ENCODE assay signal across 1 cellular context in genomic region chr5:132651838-132652476, GRCh38.
TF ChIP-seq lines count a peak whose summit lies in the region.

No MANE protein-coding gene starts in this region.

TF ChIP-seq in K562, 482 proteins besides CTCF, POLR2A, EP300 and RAD21 (continued from another document and continues in another):
- TF ChIP-seq MLLT1 (IDR thresholded peaks at IDR 0.05) = no peak
- no peak for TF ChIP-seq HMGXB4 (CRISPR knock-in tag; IDR thresholded peaks at IDR 0.05)
- TF ChIP-seq FOXJ2 (tag; IDR thresholded peaks at IDR 0.05) = no peak
- no peak for TF ChIP-seq KDM2B (CRISPR knock-in tag; IDR thresholded peaks at IDR 0.05)
- TF ChIP-seq DNMT1 (IDR thresholded peaks at IDR 0.05) = no peak
- TF ChIP-seq ETV5 (CRISPR knock-in tag; IDR thresholded peaks at IDR 0.05; ENCODE audit: low read depth) = 0 out of 2 replicates have a peak, but pooled peaks have one; percentile 56
- no peak for TF ChIP-seq PTBP1 (IDR thresholded peaks at IDR 0.05; ENCODE audit: low read depth, low read length)
- no peak for TF ChIP-seq HINFP (tag; conservative IDR thresholded peaks at IDR 0.05; ENCODE audit: low read depth)
- TF ChIP-seq TEAD4 (IDR thresholded peaks at IDR 0.05; ENCODE audit: low read length) = peak; percentile 100
- TF ChIP-seq TEAD4 (CRISPR knock-in tag; IDR thresholded peaks at IDR 0.05; ENCODE audit: borderline replicate concordance) = no peak
- no peak for TF ChIP-seq RBM34 (IDR thresholded peaks at IDR 0.05; ENCODE audit: borderline replicate concordance, insufficient read depth, low read length)
- TF ChIP-seq E2F3 (CRISPR knock-in tag; IDR thresholded peaks at IDR 0.05) = no peak
- no peak for TF ChIP-seq CHD1 (IDR thresholded peaks at IDR 0.05; ENCODE audit: low read length)
- no peak for TF ChIP-seq CHD2 (IDR thresholded peaks at IDR 0.05; ENCODE audit: low read depth, low read length)
- TF ChIP-seq HNRNPK (IDR thresholded peaks at IDR 0.05; ENCODE audit: low read depth, low read length, poor library complexity, severe bottlenecking) = no peak
- TF ChIP-seq TOE1 (IDR thresholded peaks at IDR 0.05; ENCODE audit: borderline replicate concordance) = 0 out of 2 replicates have a peak, but pooled peaks have one; percentile 19
- TF ChIP-seq TOE1 (CRISPR knock-in tag; IDR thresholded peaks at IDR 0.05; ENCODE audit: borderline replicate concordance, low read depth) = no peak
- TF ChIP-seq ZNF23 (CRISPR knock-in tag; IDR thresholded peaks at IDR 0.05) = no peak
- TF ChIP-seq RBM15 (IDR thresholded peaks at IDR 0.05; ENCODE audit: insufficient read depth, low read length) = no peak
- TF ChIP-seq ZNF449 (CRISPR knock-in tag; IDR thresholded peaks at IDR 0.05) = no peak
- TF ChIP-seq MXI1 (IDR thresholded peaks at IDR 0.05; ENCODE audit: low read depth, low read length) = peak; percentile 23; the same call in 1 of the 2 replicates
- TF ChIP-seq PHB (CRISPR knock-in tag; IDR thresholded peaks at IDR 0.05) = no peak
- peak; percentile 86 for TF ChIP-seq SMAD1 (IDR thresholded peaks at IDR 0.05; ENCODE audit: low read depth, low read length, partially characterized antibody)
- no peak for TF ChIP-seq ZNF584 (CRISPR knock-in tag; IDR thresholded peaks at IDR 0.05; ENCODE audit: low read depth)
- no peak for TF ChIP-seq BRF1 (IDR thresholded peaks at IDR 0.05; ENCODE audit: borderline replicate concordance, extremely low read depth, insufficient read length)
- TF ChIP-seq GABPA (tag; conservative IDR thresholded peaks at IDR 0.05; ENCODE audit: low read depth) = no peak
- TF ChIP-seq ETS1 (conservative IDR thresholded peaks at IDR 0.05; ENCODE audit: control insufficient read depth, low read depth, low read length) = 0 out of 2 replicates have a peak, but pooled peaks have one; percentile 32
- TF ChIP-seq REST (CRISPR knock-in tag; IDR thresholded peaks at IDR 0.05; ENCODE audit: low read depth) = no peak
- peak; percentile 62 for TF ChIP-seq MITF (IDR thresholded peaks at IDR 0.05)
- TF ChIP-seq ZBTB12 (CRISPR knock-in tag; IDR thresholded peaks at IDR 0.05) = no peak
- no peak for TF ChIP-seq E2F5 (CRISPR knock-in tag; IDR thresholded peaks at IDR 0.05)
- no peak for TF ChIP-seq EWSR1 (IDR thresholded peaks at IDR 0.05; ENCODE audit: borderline replicate concordance, low read depth, partially characterized antibody)
- TF ChIP-seq STAT5B (CRISPR knock-in tag; IDR thresholded peaks at IDR 0.05) = no peak
- TF ChIP-seq RAD51 (IDR thresholded peaks at IDR 0.05; ENCODE audit: borderline replicate concordance, low read depth) = no peak; the same call in 1 of the 2 replicates
- no peak for TF ChIP-seq STAT6 (CRISPR knock-in tag; IDR thresholded peaks at IDR 0.05)
- no peak for TF ChIP-seq ZNF354B (CRISPR knock-in tag; IDR thresholded peaks at IDR 0.05)
- no peak for TF ChIP-seq IRF1 (CRISPR knock-in tag; IDR thresholded peaks at IDR 0.05; ENCODE audit: borderline replicate concordance)
- TF ChIP-seq MCM2 (IDR thresholded peaks at IDR 0.05; ENCODE audit: low read depth) = no peak
- TF ChIP-seq THAP7 (CRISPR knock-in tag; IDR thresholded peaks at IDR 0.05) = no peak
- no peak for TF ChIP-seq RBM25 (IDR thresholded peaks at IDR 0.05; ENCODE audit: low read depth, low read length, severe bottlenecking)
- no peak for TF ChIP-seq MAX (CRISPR knock-in tag; IDR thresholded peaks at IDR 0.05)
- TF ChIP-seq ZFP36 (IDR thresholded peaks at IDR 0.05; ENCODE audit: low read depth, low read length, partially characterized antibody) = no peak
